25 cellular contexts compared by ENCODE assay signal in the genomic region with DNA sequence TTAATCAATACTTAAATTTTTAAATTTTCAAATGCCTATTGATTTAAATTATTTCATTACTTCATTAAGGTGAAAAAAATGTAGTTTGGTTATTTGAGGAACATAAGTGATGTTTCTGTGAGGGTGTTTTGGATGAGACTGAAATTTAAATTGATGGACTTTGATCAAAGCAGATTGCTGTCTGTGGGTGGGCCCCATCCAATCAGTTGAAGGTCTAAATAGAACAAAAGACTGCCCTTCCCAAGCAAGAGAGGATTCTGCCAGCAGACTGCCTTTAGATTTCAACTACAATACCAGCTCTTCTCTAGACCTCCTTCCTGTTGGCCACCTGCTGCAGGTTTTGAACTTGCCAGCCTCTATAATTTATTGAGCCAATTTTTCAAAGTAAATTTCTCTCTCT. TPM values are rescaled to one million over a fixed set of nuclear protein-coding genes. Genes with fewer than 3 reads are reported as not detected.
"Had no signal": no experiment of that assay in that cellular context is flagged by ENCODE, and none has a peak within 500 bp of the region (broad histone marks: within the 10 kb centered on the region; RNA-seq: fewer than 3 reads in every experiment).

No MANE protein-coding gene starts in this region.

- H3K79me2 ChIP-seq: parathyroid adenoma had no signal

- H3K4me3 ChIP-seq: neural progenitor cell, ovary, psoas muscle, right lobe of liver, sigmoid colon, suprapubic skin, testis, tibial nerve, upper lobe of right lung, uterus had no signal

- DNase-seq: naive thymus-derived CD4-positive, alpha-beta T cell; natural killer cell; occipital lobe; ovary; posterior cingulate gyrus; psoas muscle; right cardiac atrium; right lobe of liver; sigmoid colon; small intestine; stimulated activated CD4-positive, alpha-beta T cell treated with anti-CD3 and anti-CD28 coated beads, Interleukin-15, amount 100 ng/mL, for 24 hours; stimulated activated CD4-positive, alpha-beta T cell treated with anti-CD3 and anti-CD28 coated beads, Interleukin-4, amount 100 ng/mL, for 1 hour; stimulated activated CD4-positive, alpha-beta T cell treated with anti-CD3 and anti-CD28 coated beads, Interleukin-4, amount 100 ng/mL, for 4 hours; stimulated activated CD8-positive, alpha-beta memory T cell treated with anti-CD3 and anti-CD28 coated beads, Interleukin-4, amount 100 ng/mL, for 48 hours; stimulated activated naive CD4-positive, alpha-beta T cell; stimulated activated naive CD8-positive, alpha-beta T cell treated with anti-CD3 and anti-CD28 coated beads, Interleukin-15, amount 100 ng/mL, for 72 hours; stimulated activated naive CD8-positive, alpha-beta T cell treated with anti-CD3 and anti-CD28 coated beads, Interleukin-15, Interleukin-2, amounts not matched to agents 100 U/mL and 50 U/mL, for 24 hours; substantia nigra; testis; upper lobe of right lung; uterus had no signal

- H3K27ac ChIP-seq: neural progenitor cell, ovary, parathyroid adenoma, psoas muscle, right lobe of liver, sigmoid colon, suprapubic skin, testis, tibial nerve, upper lobe of right lung, uterus had no signal

- H3K9ac ChIP-seq: neural progenitor cell, parathyroid adenoma had no signal

- H3K4me1 ChIP-seq: neural progenitor cell, parathyroid adenoma, psoas muscle, right lobe of liver, sigmoid colon, suprapubic skin, testis, tibial nerve, upper lobe of right lung, uterus had no signal

- H3K4me2 ChIP-seq: neural progenitor cell had no signal

- H3K27me3 ChIP-seq: neural progenitor cell, ovary, right lobe of liver, sigmoid colon, suprapubic skin, testis, tibial nerve, upper lobe of right lung, uterus had no signal

- H3K36me3 ChIP-seq: neural progenitor cell, ovary, right lobe of liver, sigmoid colon, suprapubic skin, tibial nerve, upper lobe of right lung, uterus had no signal

RNA-seq across cellular contexts. Expression of a gene that starts 14.5 kb away (rescaled TPM):
- polyA plus RNA-seq: naive thymus-derived CD4-positive, alpha-beta T cell had no signal
